Comparison of ENCODE assay signal across 26 cellular contexts in genomic region chr3:162847511-162847910, GRCh38.
"Had no signal": no experiment of that assay in that cellular context is flagged by ENCODE, and none has a peak within 500 bp of the region (broad histone marks: within the 10 kb centered on the region; RNA-seq: fewer than 3 reads in every experiment).

No MANE protein-coding gene starts in this region.

- H3K9me3 Mint-ChIP-seq: activated CD4-positive, alpha-beta memory T cell treated with anti-CD3 and anti-CD28 coated beads, Interleukin-2, amount 10 ng/mL, durations not matched to agents 7 days and 5 days; activated naive CD4-positive, alpha-beta T cell treated with anti-CD3 and anti-CD28 coated beads for 36 hours; brain had no signal

- H3K4me3 Mint-ChIP-seq: activated CD4-positive, alpha-beta memory T cell treated with anti-CD3 and anti-CD28 coated beads, Interleukin-2, amount 10 ng/mL, durations not matched to agents 7 days and 5 days; activated CD4-positive, alpha-beta T cell treated with anti-CD3 and anti-CD28 coated beads for 36 hours; activated naive CD4-positive, alpha-beta T cell treated with anti-CD3 and anti-CD28 coated beads for 36 hours; activated naive CD8-positive, alpha-beta T cell; activated T-cell treated with anti-CD3 and anti-CD28 coated beads, Interleukin-2, amount 50 U/mL, for 4 hours; activated T-helper 17 cell treated with anti-CD3 and anti-CD28 coated beads, Interleukin-2, amount 50 U/mL, for 72 hours; brain had no signal

- FAIRE-seq: astrocyte had no signal

- H3K36me3 Mint-ChIP-seq: activated naive CD8-positive, alpha-beta T cell; brain had no signal

- H3K27me3 Mint-ChIP-seq: activated CD4-positive, alpha-beta memory T cell treated with anti-CD3 and anti-CD28 coated beads, Interleukin-2, amount 10 ng/mL, durations not matched to agents 7 days and 5 days; activated CD4-positive, alpha-beta T cell treated with anti-CD3 and anti-CD28 coated beads for 36 hours; activated naive CD8-positive, alpha-beta T cell; activated T-helper 17 cell treated with anti-CD3 and anti-CD28 coated beads, Interleukin-2, amount 50 U/mL, for 72 hours; brain had no signal

- DNase-seq: activated CD4-positive, alpha-beta memory T cell treated with anti-CD3 and anti-CD28 coated beads, Interleukin-2, amount 10 ng/mL, durations not matched to agents 7 days and 5 days; activated CD4-positive, alpha-beta T cell treated with anti-CD3 and anti-CD28 coated beads for 36 hours; activated CD4-positive, alpha-beta T cell treated with anti-CD3 and anti-CD28 coated beads, Interleukin-2, amount 50 U/mL, for 1 hour; activated gamma-delta T cell; activated naive CD4-positive, alpha-beta T cell treated with anti-CD3 and anti-CD28 coated beads for 36 hours; activated T-cell treated with anti-CD3 and anti-CD28 coated beads, Interleukin-2, amount 50 U/mL, for 4 hours; amygdala; KG1; NCI-H1048; NCI-H1417 treated with DMSO at 0.1 percent for 48 hours; NCI-H1694; NCI-H2029 treated with DMSO at 0.1 percent for 48 hours; NCI-H345; NCI-H510A; NCI-H526 treated with DMSO at 0.1 percent for 48 hours; NCI-H82; Right ventricle myocardium superior; RPMI8226; SJCRH30; SK-N-SH; T-helper 1 cell; WERI-Rb-1 had no signal

- ATAC-seq: activated CD4-positive, alpha-beta T cell treated with anti-CD3 and anti-CD28 coated beads for 36 hours; activated T-cell treated with anti-CD3 and anti-CD28 coated beads, Interleukin-2, amount 50 U/mL, for 4 hours; activated T-helper 17 cell treated with anti-CD3 and anti-CD28 coated beads, Interleukin-2, amount 50 U/mL, for 72 hours had no signal

- H3K27ac Mint-ChIP-seq: activated CD4-positive, alpha-beta memory T cell treated with anti-CD3 and anti-CD28 coated beads, Interleukin-2, amount 10 ng/mL, durations not matched to agents 7 days and 5 days; activated CD4-positive, alpha-beta T cell treated with anti-CD3 and anti-CD28 coated beads for 36 hours; activated naive CD4-positive, alpha-beta T cell treated with anti-CD3 and anti-CD28 coated beads for 36 hours; activated naive CD8-positive, alpha-beta T cell; activated T-helper 17 cell treated with anti-CD3 and anti-CD28 coated beads, Interleukin-2, amount 50 U/mL, for 72 hours; brain had no signal

- H3K4me1 Mint-ChIP-seq: activated CD4-positive, alpha-beta memory T cell treated with anti-CD3 and anti-CD28 coated beads, Interleukin-2, amount 10 ng/mL, durations not matched to agents 7 days and 5 days; activated CD4-positive, alpha-beta T cell treated with anti-CD3 and anti-CD28 coated beads for 36 hours; activated T-helper 17 cell treated with anti-CD3 and anti-CD28 coated beads, Interleukin-2, amount 50 U/mL, for 72 hours; brain had no signal
